9 cellular contexts compared by ENCODE assay signal in the genomic region with DNA sequence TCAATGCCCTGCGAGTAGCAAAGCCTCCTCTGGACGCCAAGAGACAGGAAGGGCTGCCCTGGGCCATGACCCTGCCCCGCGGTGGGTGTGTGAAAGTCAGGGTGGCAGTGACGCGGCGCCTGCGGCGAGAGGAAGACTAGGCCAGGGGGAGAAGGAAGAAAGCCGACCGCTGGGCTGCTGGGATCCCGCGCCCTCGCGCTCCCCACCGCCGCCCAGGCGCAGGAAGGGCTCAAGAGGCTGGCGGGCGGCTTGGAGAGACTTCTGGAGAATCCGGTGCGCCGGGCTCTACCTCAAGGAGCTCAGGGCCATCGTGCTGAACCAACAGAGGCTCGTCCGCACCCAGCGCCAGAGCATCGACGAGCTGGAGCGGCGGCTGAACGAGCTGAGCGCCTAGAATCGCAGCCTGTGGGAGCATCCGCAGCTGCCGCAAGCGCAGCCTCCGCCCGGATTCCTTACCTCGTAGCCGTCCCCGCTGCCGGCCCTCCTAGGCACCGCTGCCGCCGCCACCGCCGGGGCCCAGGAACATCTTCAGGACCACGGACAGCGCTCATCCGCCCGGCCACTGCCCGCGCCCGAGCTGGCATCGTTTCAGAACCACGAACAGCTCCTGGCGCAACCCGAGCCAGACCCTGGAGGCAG.
DNase-seq lines count a peak whose midpoint lies in the region; ATAC-seq and TF ChIP-seq lines count a peak whose summit lies in the region.
"Had no signal": no experiment of that assay in that cellular context is flagged by ENCODE, and none has a peak within 500 bp of the region (broad histone marks: within the 10 kb centered on the region; RNA-seq: fewer than 3 reads in every experiment).

No MANE protein-coding gene starts in this region.

- H3K36me3 Mint-ChIP-seq in activated CD4-positive, alpha-beta memory T cell treated with anti-CD3 and anti-CD28 coated beads for 36 hours = no peaks in the 10 kb centered on the region

- no peak for TF ChIP-seq CTCF in left lung (IDR thresholded peaks at IDR 0.05)

- peaks cover 5% of the 10 kb centered on the region for H3K4me1 Mint-ChIP-seq in activated CD4-positive, alpha-beta memory T cell treated with anti-CD3 and anti-CD28 coated beads for 36 hours (ENCODE audit: low read depth)

- no peak overlapping the region for H3K4me3 Mint-ChIP-seq in activated CD4-positive, alpha-beta memory T cell treated with anti-CD3 and anti-CD28 coated beads for 36 hours
- H3K4me3 Mint-ChIP-seq: T-helper 1 cell treated with Interleukin-12 subunit alpha and Interleukin-12 subunit beta and Interleukin-4 antibody, amounts not matched to agents 30 μg/mL and 1 μg/mL, for 36 hours had no signal

- H3K27me3 Mint-ChIP-seq in activated CD4-positive, alpha-beta memory T cell treated with anti-CD3 and anti-CD28 coated beads for 36 hours = peaks cover 45% of the 10 kb centered on the region

- H3K36me3 ChIP-seq in left lung = no peaks in the 10 kb centered on the region

- peak; percentile 70 for ATAC-seq in GM18907 (IDR thresholded peaks at IDR 0.05; ENCODE audit: unreplicated experiment)
- ATAC-seq in left lung = peak; percentile 99
- no peak for ATAC-seq in HG03439 (IDR thresholded peaks at IDR 0.05; ENCODE audit: unreplicated experiment)
- no peak for ATAC-seq in GM21381 (IDR thresholded peaks at IDR 0.05; ENCODE audit: unreplicated experiment)

- no peak overlapping the region for H3K27ac ChIP-seq in left lung

- CTCF ChIA-PET in activated CD4-positive, alpha-beta memory T cell treated with anti-CD3 and anti-CD28 coated beads for 36 hours (lab: Charles Lee) = interaction anchor here (1.2 kb wide), 1 partner anchor 45 kb away, joined by 3 read pairs; no protein-coding TSS in a partner anchor

- POLR2A ChIA-PET in activated CD4-positive, alpha-beta memory T cell treated with anti-CD3 and anti-CD28 coated beads for 36 hours (lab: Charles Lee) = interaction anchor here (0.6 kb wide), 1 partner anchor 755 kb away, joined by 3 read pairs; no protein-coding TSS in a partner anchor

- no peaks in the 10 kb centered on the region for H3K9me3 Mint-ChIP-seq in activated CD4-positive, alpha-beta memory T cell treated with anti-CD3 and anti-CD28 coated beads for 36 hours

- H3K27me3 ChIP-seq in left lung = peaks cover 0 to 44% of the 10 kb centered on the region in 2 donors

- no peak overlapping the region for H3K27ac Mint-ChIP-seq in activated CD4-positive, alpha-beta memory T cell treated with anti-CD3 and anti-CD28 coated beads for 36 hours
- H3K27ac Mint-ChIP-seq: T-helper 1 cell treated with Interleukin-12 subunit alpha and Interleukin-12 subunit beta and Interleukin-4 antibody, amounts not matched to agents 30 μg/mL and 1 μg/mL, for 36 hours had no signal

- intact Hi-C loops in activated CD4-positive, alpha-beta memory T cell treated with anti-CD3 and anti-CD28 coated beads for 36 hours (cut with micrococcal nuclease) = no loop called here
- intact Hi-C loops in left lung (cut with DNase I) = no loop called here

- H3K9me3 ChIP-seq in left lung = no peaks in the 10 kb centered on the region

- peak; percentile 27 for DNase-seq in NCI-H146 treated with DMSO at 0.1 percent for 48 hours (lab: John Stamatoyannopoulos, UW; ENCODE audit: unreplicated experiment)
- peak; percentile 87 for DNase-seq in activated CD4-positive, alpha-beta memory T cell treated with anti-CD3 and anti-CD28 coated beads for 36 hours
- DNase-seq in dermis blood vessel endothelial cell = peak; percentile 82
- DNase-seq in left lung = peak; percentile 84 to 89
- peak; percentile 75 for DNase-seq in stimulated activated CD4-positive, alpha-beta T cell treated with anti-CD3 and anti-CD28 coated beads, Interleukin-4, amount 100 ng/mL, for 24 hours

- no peak overlapping the region for H3K4me3 ChIP-seq in left lung

- H3K4me1 ChIP-seq in left lung = no peaks in the 10 kb centered on the region

Comparison
In these comparisons a context has a peak if more than half of its experiments do, and no peak if none do; other contexts are left out.
1. ATAC-seq: peak in GM18907 (single experiment) and left lung (single experiment); none in HG03439 (single experiment) and GM21381 (single experiment).
2. DNase-seq: peak in every context shown above with its lines; median percentile 87 in activated CD4-positive, alpha-beta memory T cell treated with anti-CD3 and anti-CD28 coated beads for 36 hours; 86 in left lung; 82 in dermis blood vessel endothelial cell; 75 in stimulated activated CD4-positive, alpha-beta T cell treated with anti-CD3 and anti-CD28 coated beads, Interleukin-4, amount 100 ng/mL, for 24 hours; 27 in NCI-H146 treated with DMSO at 0.1 percent for 48 hours.